9 cellular contexts compared by ENCODE assay signal in the genomic region with DNA sequence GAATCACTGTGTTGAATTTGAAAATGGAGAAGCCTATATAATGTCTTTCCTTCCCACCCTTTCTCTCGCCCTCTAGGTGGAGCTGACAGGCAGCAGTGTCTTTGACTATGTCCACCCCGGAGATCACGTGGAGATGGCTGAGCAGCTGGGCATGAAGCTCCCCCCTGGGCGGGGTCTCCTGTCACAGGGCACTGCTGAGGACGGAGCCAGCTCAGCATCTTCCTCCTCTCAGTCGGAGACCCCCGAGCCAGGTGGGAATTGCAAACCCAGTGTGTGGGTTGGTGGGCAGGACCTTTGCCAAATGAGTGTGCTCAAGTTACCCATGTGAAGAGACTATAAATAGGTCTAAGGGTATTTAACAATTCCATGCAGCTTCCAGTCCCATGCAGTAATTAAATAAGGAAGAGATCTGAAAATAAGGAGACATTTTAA.
A peak's percentile ranks its signal among the peaks of the same experiment; 100 is the strongest.
DNase-seq lines count a peak whose midpoint lies in the region; ATAC-seq, FAIRE-seq and TF ChIP-seq lines count a peak whose summit lies in the region.
"Had no signal": no experiment of that assay in that cellular context is flagged by ENCODE, and none has a peak within 500 bp of the region (broad histone marks: within the 10 kb centered on the region; RNA-seq: fewer than 3 reads in every experiment).

No MANE protein-coding gene starts in this region.

- H3K4me1 ChIP-seq in foreskin keratinocyte: peaks cover 12% of the 10 kb centered on the region

- no peak overlapping the region for H3K27ac ChIP-seq in foreskin keratinocyte

- H3K4me3 ChIP-seq in retinal pigment epithelial cell (ENCODE audit: low read length): no peak overlapping the region

- no peaks in the 10 kb centered on the region for H3K27me3 ChIP-seq in foreskin keratinocyte

- peak; percentile 39 for ATAC-seq in foreskin keratinocyte
- ATAC-seq in GM21529 (IDR thresholded peaks at IDR 0.05; ENCODE audit: unreplicated experiment): no peak
- no peak for ATAC-seq in GM19467 (IDR thresholded peaks at IDR 0.05; ENCODE audit: unreplicated experiment)

- DNase-seq in EL (peak; percentile 64), HTR-8/SVneo (ENCODE audit: insufficient read length, low spot score) (peak; percentile 63), SHP77 treated with DMSO at 0.1 percent for 48 hours (lab: John Stamatoyannopoulos, UW) (peak; percentile 70), foreskin keratinocyte (no peak), retinal pigment epithelial cell (ENCODE audit: low read depth) (no peak), middle frontal gyrus (ENCODE audit: extremely low spot score, low spot score) (no peak)
- DNase-seq: naive B cell had no signal

- TF ChIP-seq CTCF in foreskin keratinocyte (conservative IDR thresholded peaks at IDR 0.05): peak; percentile 69
- peak; percentile 63 for TF ChIP-seq CTCF in retinal pigment epithelial cell (conservative IDR thresholded peaks at IDR 0.05; ENCODE audit: low read depth, low read length)

- no peak for FAIRE-seq in HTR-8/SVneo (lab: Jason Lieb, UNC)

Comparison
In these comparisons a context has a peak if more than half of its experiments do, and no peak if none do; other contexts are left out.
1. DNase-seq: peak in EL (single experiment), HTR-8/SVneo (single experiment) and SHP77 treated with DMSO at 0.1 percent for 48 hours (single experiment); none in foreskin keratinocyte (0 of 2), retinal pigment epithelial cell (single experiment) and middle frontal gyrus (single experiment).